9 cellular contexts compared by ENCODE assay signal in the genomic region with DNA sequence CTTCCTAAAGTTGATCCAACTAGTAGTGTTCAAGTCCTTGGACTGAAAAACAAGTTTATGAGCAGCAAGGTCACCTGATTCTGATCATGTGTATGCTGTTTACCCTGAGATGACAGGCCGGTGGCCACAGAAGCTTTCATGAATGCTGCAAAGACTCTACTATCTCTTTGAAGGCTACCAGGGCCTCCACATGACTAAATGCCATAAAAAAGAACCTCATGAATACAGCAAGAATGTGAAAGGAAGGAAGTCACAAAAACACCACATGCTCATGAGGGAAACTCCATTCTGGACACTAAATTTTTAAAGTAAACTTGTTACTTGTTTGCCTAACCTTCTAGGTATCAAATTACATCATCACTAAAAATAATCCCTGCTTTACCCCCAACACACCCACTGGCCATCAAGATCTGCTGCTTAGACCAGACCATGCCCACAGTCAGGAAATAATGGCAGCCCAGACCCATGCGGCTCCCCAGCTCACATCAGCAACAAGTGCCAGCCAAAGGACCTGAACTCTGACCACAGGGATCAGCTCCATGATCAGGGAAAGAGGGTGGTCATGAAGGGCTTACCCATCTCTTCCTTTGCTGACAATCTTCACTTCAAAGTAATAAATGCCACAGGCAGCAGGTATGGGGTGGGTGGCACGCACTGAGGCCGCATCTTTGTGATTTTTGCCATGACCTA. TPM values are rescaled to one million over a fixed set of nuclear protein-coding genes. Genes with fewer than 3 reads are reported as not detected.
A peak's percentile ranks its signal among the peaks of the same experiment; 100 is the strongest.
DNase-seq lines count a peak whose midpoint lies in the region; ATAC-seq and TF ChIP-seq lines count a peak whose summit lies in the region.
"Had no signal": no experiment of that assay in that cellular context is flagged by ENCODE, and none has a peak within 500 bp of the region (broad histone marks: within the 10 kb centered on the region; RNA-seq: fewer than 3 reads in every experiment).

No MANE protein-coding gene starts in this region.

- H3K27ac Mint-ChIP-seq in activated naive CD4-positive, alpha-beta T cell treated with anti-CD3 and anti-CD28 coated beads, Interleukin-2, amount 10 ng/mL, durations not matched to agents 7 days and 5 days, result peak overlapping the region; percentile 88

- H3K27me3 ChIP-seq in adipocyte (replicated peaks; ENCODE audit: control insufficient read depth, insufficient read depth, low read length) (no peaks in the 10 kb centered on the region), liver (ENCODE audit: control insufficient read depth in 4 of 4, insufficient read depth in 4 of 4, low read length in 3 of 4) (no peaks in the 10 kb centered on the region), tibial nerve (no peaks in the 10 kb centered on the region)

- H3K9ac ChIP-seq in adipocyte (ENCODE audit: low read length), result peak overlapping the region; percentile 92
- H3K9ac ChIP-seq in liver (ENCODE audit: low read depth in 1 of 2, low read length in 2 of 2), result peak overlapping the region; percentile 71 to 89

- H3K4me3 ChIP-seq in adipocyte (ENCODE audit: low read length), result peak overlapping the region; percentile 97
- peak overlapping the region; percentile 83 to 97 (median 85) for H3K4me3 ChIP-seq in liver (ENCODE audit: low read depth in 1 of 3, low read length in 3 of 3)
- H3K4me3 ChIP-seq in tibial nerve, result peak overlapping the region in 3 of 4 donors; percentile 85 to 100 (median 92)

- H3K36me3 Mint-ChIP-seq in activated naive CD4-positive, alpha-beta T cell treated with anti-CD3 and anti-CD28 coated beads, Interleukin-2, amount 10 ng/mL, durations not matched to agents 7 days and 5 days, result peaks cover 50% of the 10 kb centered on the region

- no peaks in the 10 kb centered on the region for H3K27me3 Mint-ChIP-seq in activated naive CD4-positive, alpha-beta T cell treated with anti-CD3 and anti-CD28 coated beads, Interleukin-2, amount 10 ng/mL, durations not matched to agents 7 days and 5 days

- peak; percentile 28 for DNase-seq in activated naive CD4-positive, alpha-beta T cell treated with anti-CD3 and anti-CD28 coated beads, Interleukin-2, amount 10 ng/mL, durations not matched to agents 7 days and 5 days
- no peak for DNase-seq in activated naive CD4-positive, alpha-beta T cell treated with anti-CD3 and anti-CD28 coated beads, Interleukin-2, amount 50 U/mL, for 16 hours
- DNase-seq in adipocyte (ENCODE audit: low read depth) (peak; percentile 5), tibial nerve (ENCODE audit: low spot score in 2 of 2) (no peak), ecto neural progenitor cell (ENCODE audit: low spot score) (no peak), NK-92 (lab: John Stamatoyannopoulos, UW; ENCODE audit: unreplicated experiment) (no peak)
- DNase-seq: activated CD4-positive, alpha-beta T cell treated with anti-CD3 and anti-CD28 coated beads for 48 hours had no signal

- peaks cover 4% of the 10 kb centered on the region for H3K36me3 ChIP-seq in adipocyte (ENCODE audit: control insufficient read depth, insufficient read depth, low read length, severe bottlenecking)
- peaks cover 0 to 17% (median 9%) of the 10 kb centered on the region in 4 donors for H3K36me3 ChIP-seq in liver (ENCODE audit: control insufficient read depth in 4 of 4, insufficient read depth in 3 of 4, low read depth in 1 of 4, low read length in 3 of 4)
- H3K36me3 ChIP-seq in tibial nerve, result peaks cover 0 to 40% (median 0%) of the 10 kb centered on the region in 3 donors

- CTCF ChIA-PET in activated naive CD4-positive, alpha-beta T cell treated with anti-CD3 and anti-CD28 coated beads, Interleukin-2, amount 10 ng/mL, durations not matched to agents 7 days and 5 days (lab: Charles Lee), result interaction anchor here (1.3 kb wide), 1 partner anchor 12 kb away, joined by 4 read pairs; no protein-coding TSS in a partner anchor

- H3K27ac ChIP-seq in liver (ENCODE audit: low read depth in 1 of 2, low read length in 2 of 2), result peak overlapping the region; percentile 73 to 88
- peak overlapping the region in 1 of 4 donors; percentile 92 for H3K27ac ChIP-seq in tibial nerve

- 40% methylated on average over 4 of the region's 4 CpGs for WGBS in liver
- WGBS in tibial nerve, 2 donors, result 80 to 85% methylated on average over 4 of the region's 4 CpGs

- no peak for TF ChIP-seq EP300 in tibial nerve (IDR thresholded peaks at IDR 0.05)

- TF ChIP-seq CTCF in liver (IDR thresholded peaks at IDR 0.05; ENCODE audit: low read depth, low read length, missing input control) (no peak), tibial nerve (IDR thresholded peaks at IDR 0.05) (no peak)

- no peak for ATAC-seq in GM18505 (IDR thresholded peaks at IDR 0.05; ENCODE audit: unreplicated experiment)

- peak overlapping the region; percentile 89 for H3K4me3 Mint-ChIP-seq in activated naive CD4-positive, alpha-beta T cell treated with anti-CD3 and anti-CD28 coated beads, Interleukin-2, amount 10 ng/mL, durations not matched to agents 7 days and 5 days

- H3K9me3 Mint-ChIP-seq in activated naive CD4-positive, alpha-beta T cell treated with anti-CD3 and anti-CD28 coated beads, Interleukin-2, amount 10 ng/mL, durations not matched to agents 7 days and 5 days, result no peaks in the 10 kb centered on the region

- TF ChIP-seq POLR2A in tibial nerve (IDR thresholded peaks at IDR 0.05) (no peak), GM18505 (IDR thresholded peaks at IDR 0.05; ENCODE audit: borderline replicate concordance, extremely low read depth, insufficient read depth, insufficient read length) (no peak)

- H3K4me1 ChIP-seq in adipocyte (ENCODE audit: control insufficient read depth, insufficient read depth, low read length) (peaks cover 22% of the 10 kb centered on the region), liver (ENCODE audit: control insufficient read depth in 4 of 4, insufficient read depth in 4 of 4, low read length in 3 of 4) (peaks cover 7 to 47% (median 35%) of the 10 kb centered on the region in 4 donors), tibial nerve (peaks cover 0 to 41% (median 16%) of the 10 kb centered on the region in 4 donors)

- no peaks in the 10 kb centered on the region for H3K9me3 ChIP-seq in adipocyte (ENCODE audit: control insufficient read depth, low read length)
- no peaks in the 10 kb centered on the region for H3K9me3 ChIP-seq in liver (ENCODE audit: control insufficient read depth in 4 of 4, low read length in 3 of 4)
- no peaks in the 10 kb centered on the region for H3K9me3 ChIP-seq in tibial nerve

- TF ChIP-seq RAD21 in liver (IDR thresholded peaks at IDR 0.05), result no peak

- peaks cover 59% of the 10 kb centered on the region for H3K4me1 Mint-ChIP-seq in activated naive CD4-positive, alpha-beta T cell treated with anti-CD3 and anti-CD28 coated beads, Interleukin-2, amount 10 ng/mL, durations not matched to agents 7 days and 5 days

TF ChIP-seq in liver, 16 proteins besides CTCF, POLR2A, EP300 and RAD21 (continues in another document):
- TF ChIP-seq JUND (IDR thresholded peaks at IDR 0.05) (peak in 1 of 2 donors; percentile 18), EGR1 (IDR thresholded peaks at IDR 0.05; ENCODE audit: low read depth in 2 of 2) (no peak), TAF1 (conservative IDR thresholded peaks at IDR 0.05) (no peak), FOXA2 (IDR thresholded peaks at IDR 0.05) (peak; percentile 28), RXRA (IDR thresholded peaks at IDR 0.05) (peak in 1 of 2 donors; percentile 33), HNF4G (IDR thresholded peaks at IDR 0.05) (no peak), SP1 (IDR thresholded peaks at IDR 0.05) (no peak), YY1 (IDR thresholded peaks at IDR 0.05) (peak; percentile 60), FOXA1 (IDR thresholded peaks at IDR 0.05) (no peak), GABPA (IDR thresholded peaks at IDR 0.05 in 1 of 2, conservative IDR thresholded peaks at IDR 0.05 in 1 of 2) (no peak), HNF4A (conservative IDR thresholded peaks at IDR 0.05) (peak in 1 of 2 donors; percentile 33)
- TF ChIP-seq, protein P1, sequence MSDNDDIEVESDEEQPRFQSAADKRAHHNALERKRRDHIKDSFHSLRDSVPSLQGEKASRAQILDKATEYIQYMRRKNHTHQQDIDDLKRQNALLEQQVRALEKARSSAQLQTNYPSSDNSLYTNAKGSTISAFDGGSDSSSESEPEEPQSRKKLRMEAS (IDR thresholded peaks at IDR 0.05), result peak; percentile 21
- TF ChIP-seq, protein P2, sequence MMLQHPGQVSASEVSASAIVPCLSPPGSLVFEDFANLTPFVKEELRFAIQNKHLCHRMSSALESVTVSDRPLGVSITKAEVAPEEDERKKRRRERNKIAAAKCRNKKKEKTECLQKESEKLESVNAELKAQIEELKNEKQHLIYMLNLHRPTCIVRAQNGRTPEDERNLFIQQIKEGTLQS (IDR thresholded peaks at IDR 0.05), result no peak
- TF ChIP-seq, protein P3, sequence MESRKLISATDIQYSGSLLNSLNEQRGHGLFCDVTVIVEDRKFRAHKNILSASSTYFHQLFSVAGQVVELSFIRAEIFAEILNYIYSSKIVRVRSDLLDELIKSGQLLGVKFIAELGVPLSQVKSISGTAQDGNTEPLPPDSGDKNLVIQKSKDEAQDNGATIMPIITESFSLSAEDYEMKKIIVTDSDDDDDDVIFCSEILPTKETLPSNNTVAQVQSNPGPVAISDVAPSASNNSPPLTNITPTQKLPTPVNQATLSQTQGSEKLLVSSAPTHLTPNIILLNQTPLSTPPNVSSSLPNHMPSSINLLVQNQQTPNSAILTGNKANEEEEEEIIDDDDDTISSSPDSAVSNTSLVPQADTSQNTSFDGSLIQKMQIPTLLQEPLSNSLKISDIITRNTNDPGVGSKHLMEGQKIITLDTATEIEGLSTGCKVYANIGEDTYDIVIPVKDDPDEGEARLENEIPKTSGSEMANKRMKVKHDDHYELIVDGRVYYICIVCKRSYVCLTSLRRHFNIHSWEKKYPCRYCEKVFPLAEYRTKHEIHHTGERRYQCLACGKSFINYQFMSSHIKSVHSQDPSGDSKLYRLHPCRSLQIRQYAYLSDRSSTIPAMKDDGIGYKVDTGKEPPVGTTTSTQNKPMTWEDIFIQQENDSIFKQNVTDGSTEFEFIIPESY (IDR thresholded peaks at IDR 0.05), result peak; percentile 13

RNA-seq across cellular contexts. Expression of a gene that starts 1.4 kb away (rescaled TPM):
- 10 to 100 TPM in 1 of 2 donors, 1 to 10 TPM in 1; 9.8 to 12.8 TPM for total RNA-seq in liver
- polyA plus RNA-seq in liver, result 10 to 100 TPM; 14.9 to 15.5 TPM
- total RNA-seq in tibial nerve, result 10 to 100 TPM in 3 of 4 donors, 1 to 10 TPM in 1; 8.1 to 19.5 (median 12.0) TPM

RNA-seq across cellular contexts. Expression of a gene that starts 1.7 kb away (rescaled TPM):
- total RNA-seq in liver, result under 1 TPM; 0.09 to 0.75 TPM
- polyA plus RNA-seq in liver, result 1 to 10 TPM in 1 of 2 donors, under 1 TPM in 1; 0.62 to 1.5 TPM
- total RNA-seq in tibial nerve, result 1 to 10 TPM; 2.8 to 8.4 (median 4.0) TPM

RNA-seq across cellular contexts. Expression of a gene that starts 37.1 kb away (rescaled TPM):
- 10 to 100 TPM; 14.1 to 19.7 TPM for total RNA-seq in liver
- polyA plus RNA-seq in liver, result 1 to 10 TPM; 6.7 to 9.5 TPM
- 10 to 100 TPM; 47.1 to 74.3 (median 60.9) TPM for total RNA-seq in tibial nerve

RNA-seq across cellular contexts. Expression of a gene that starts 41.7 kb away (rescaled TPM):
- 10 to 100 TPM; 27.4 to 69.5 TPM for total RNA-seq in liver
- polyA plus RNA-seq in liver, result 10 to 100 TPM; 51.0 to 58.7 TPM
- 100 to 1,000 TPM in 2 of 4 donors, 10 to 100 TPM in 2; 54.4 to 137 (median 105) TPM for total RNA-seq in tibial nerve

RNA-seq across cellular contexts. Expression of a gene that starts 42.5 kb away (rescaled TPM):
- 10 to 100 TPM; 15.9 to 22.7 TPM for total RNA-seq in liver
- polyA plus RNA-seq in liver, result 10 to 100 TPM; 11.4 to 26.9 TPM
- 100 to 1,000 TPM in 1 of 4 donors, 10 to 100 TPM in 3; 51.3 to 101 (median 59.2) TPM for total RNA-seq in tibial nerve

Comparison
In these comparisons a context has a peak if more than half of its experiments do, and no peak if none do; other contexts are left out.
1. DNase-seq: peak in activated naive CD4-positive, alpha-beta T cell treated with anti-CD3 and anti-CD28 coated beads, Interleukin-2, amount 10 ng/mL, durations not matched to agents 7 days and 5 days (single experiment) and adipocyte (single experiment); none in activated naive CD4-positive, alpha-beta T cell treated with anti-CD3 and anti-CD28 coated beads, Interleukin-2, amount 50 U/mL, for 16 hours (single experiment), tibial nerve (0 of 2), ecto neural progenitor cell (single experiment) and NK-92 (single experiment).
2. Peak in every context shown above with its lines, with median percentiles within 50 percentile points of each other: H3K4me3 ChIP-seq.